Comparison of ENCODE assay signal across 8 cellular contexts in the genomic region with DNA sequence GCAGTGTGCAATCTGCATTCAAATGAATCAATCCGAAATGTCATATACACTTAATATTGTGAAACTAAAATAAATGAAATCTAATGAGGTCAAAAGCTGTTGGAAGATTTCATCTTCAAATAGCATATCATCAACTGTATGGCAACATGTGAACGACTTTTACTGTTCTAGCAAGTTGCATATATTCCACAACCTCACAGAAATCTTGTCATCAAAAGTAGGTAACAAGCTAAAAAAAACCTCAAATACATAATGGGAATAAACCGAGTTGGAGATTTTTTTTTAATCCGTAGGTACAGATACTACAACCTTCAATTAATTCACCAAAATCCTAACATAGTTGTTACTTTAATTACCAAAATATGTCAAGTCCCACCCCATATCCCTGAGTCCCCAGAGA. TPM values are rescaled to one million over a fixed set of nuclear protein-coding genes. Genes with fewer than 3 reads are reported as not detected.
DNase-seq lines count a peak whose midpoint lies in the region; ATAC-seq and TF ChIP-seq lines count a peak whose summit lies in the region.

No MANE protein-coding gene starts in this region.

- ATAC-seq in body of pancreas (no peak), HG03571 (IDR thresholded peaks at IDR 0.05; ENCODE audit: unreplicated experiment) (no peak), HG02973 (IDR thresholded peaks at IDR 0.05; ENCODE audit: unreplicated experiment) (no peak)

- no peaks in the 10 kb centered on the region for H3K9me3 ChIP-seq in HUES6 (ENCODE audit: control insufficient read depth, insufficient read depth, low read depth, low read length)
- no peaks in the 10 kb centered on the region for H3K9me3 ChIP-seq in body of pancreas

- no peaks in the 10 kb centered on the region for H3K27me3 ChIP-seq in ACC112 (ENCODE audit: insufficient read depth, low read length)
- H3K27me3 ChIP-seq in HUES6 (ENCODE audit: control insufficient read depth, insufficient read depth, low read length), result no peaks in the 10 kb centered on the region
- H3K27me3 ChIP-seq in body of pancreas, result no peaks in the 10 kb centered on the region

- H3K27ac ChIP-seq in ACC112 (ENCODE audit: low read depth, low read length) (peak overlapping the region; percentile 81), HUES6 (ENCODE audit: low read depth, low read length) (peak overlapping the region; percentile 94; the same call in 1 of the 2 replicates), body of pancreas (peak overlapping the region; percentile 95 to 100 (median 98))

- H3K36me3 ChIP-seq in ACC112 (ENCODE audit: insufficient read depth, low read length) (no peaks in the 10 kb centered on the region), HUES6 (ENCODE audit: control insufficient read depth, insufficient read depth, low read length) (no peaks in the 10 kb centered on the region), body of pancreas (replicated peaks in 1 of 2; ENCODE audit: insufficient read depth in 1 of 2, low read depth in 2 of 2) (no peaks in the 10 kb centered on the region)

- intact Hi-C loops in body of pancreas (cut with DNase I), result no loop called here

- no peaks in the 10 kb centered on the region for H3K9me3 Mint-ChIP-seq in mesothelial cell of epicardium

- no peak for DNase-seq in body of pancreas
- no peak for DNase-seq in mesothelial cell of epicardium (ENCODE audit: low spot score in 2 of 2, unreplicated experiment in 2 of 2)
- DNase-seq in GDM1 (lab: John Stamatoyannopoulos, UW), result no peak
- no peak for DNase-seq in GM10266 (ENCODE audit: extremely low spot score)

- H3K79me2 ChIP-seq in ACC112 (ENCODE audit: control insufficient read depth, insufficient read depth, low read length, unreplicated experiment), result peaks cover 55% of the 10 kb centered on the region

- H3K27ac Mint-ChIP-seq in mesothelial cell of epicardium, result peak overlapping the region; percentile 96

- TF ChIP-seq CTCF in body of pancreas (IDR thresholded peaks at IDR 0.05) (no peak), mesothelial cell of epicardium (IDR thresholded peaks at IDR 0.05; ENCODE audit: unreplicated experiment) (no peak), GM10266 (IDR thresholded peaks at IDR 0.05; ENCODE audit: control insufficient read depth, insufficient read depth, low read depth, missing control alignments) (no peak)

- peak overlapping the region; percentile 16 for H2AFZ ChIP-seq in ACC112 (ENCODE audit: low read length, unreplicated experiment)

- no peaks in the 10 kb centered on the region for H3K27me3 Mint-ChIP-seq in mesothelial cell of epicardium (ENCODE audit: low read depth)

- peaks cover 1% of the 10 kb centered on the region for H3K36me3 Mint-ChIP-seq in mesothelial cell of epicardium

- peak overlapping the region; percentile 92 for H3K4me3 Mint-ChIP-seq in mesothelial cell of epicardium

- TF ChIP-seq POLR2A in body of pancreas (IDR thresholded peaks at IDR 0.05), result no peak

- 3 to 5% methylated on average over 4 of the region's 4 CpGs for WGBS in body of pancreas, 2 donors

- peaks cover 33% of the 10 kb centered on the region for H3K4me1 Mint-ChIP-seq in mesothelial cell of epicardium

- H3K9ac ChIP-seq in HUES6 (ENCODE audit: low read length), result peak overlapping the region; percentile 76

- H3K4me1 ChIP-seq in ACC112 (ENCODE audit: control insufficient read depth, insufficient read depth, low read length, unreplicated experiment), result peaks cover 12% of the 10 kb centered on the region
- H3K4me1 ChIP-seq in HUES6 (ENCODE audit: control insufficient read depth, insufficient read depth, low read length), result peaks cover 8% of the 10 kb centered on the region
- peaks cover 32% of the 10 kb centered on the region for H3K4me1 ChIP-seq in body of pancreas

- peak overlapping the region; percentile 81 for H3K4me3 ChIP-seq in ACC112 (ENCODE audit: low read depth, low read length)
- H3K4me3 ChIP-seq in HUES6 (ENCODE audit: low read depth, low read length), result peak overlapping the region; percentile 80
- H3K4me3 ChIP-seq in body of pancreas, result peak overlapping the region; percentile 85 to 98

RNA-seq across cellular contexts. Expression of a gene that starts 1.1 kb away (rescaled TPM):
- total RNA-seq in body of pancreas (100 to 1,000 TPM in 1 of 2 donors, 10 to 100 TPM in 1; 30.4 to 122 TPM), mesothelial cell of epicardium (39.3 to 42.5 TPM (median 41.6 TPM) in 3 replicates)

RNA-seq across cellular contexts. Expression of a gene that starts 47.6 kb away (rescaled TPM):
- total RNA-seq in body of pancreas (10 to 100 TPM; 20.5 to 22.7 TPM), mesothelial cell of epicardium (22.2 to 26.5 TPM (median 23.1 TPM) in 3 replicates)
